In genomic region chr3:47890832-47891620, GRCh38 we compare ENCODE assay signal across 1 cellular context.
TF ChIP-seq lines count a peak whose summit lies in the region.

No MANE protein-coding gene starts in this region.

TF ChIP-seq in IMR-90, 13 proteins besides CTCF, POLR2A, EP300 and RAD21:
- no peak for TF ChIP-seq USF2 (IDR thresholded peaks at IDR 0.05; ENCODE audit: low read depth, low read length)
- TF ChIP-seq SMC3 (IDR thresholded peaks at IDR 0.05; ENCODE audit: low read depth, low read length) = no peak
- TF ChIP-seq CEBPB (IDR thresholded peaks at IDR 0.05; ENCODE audit: low read depth, low read length) = no peak
- TF ChIP-seq ELK1 (IDR thresholded peaks at IDR 0.05; ENCODE audit: borderline replicate concordance, low read depth, low read length) = no peak
